ENCODE assay signal across 1 cellular context in genomic region chr17:16935786-16936185, GRCh38.
TF ChIP-seq lines count a peak whose summit lies in the region.

No MANE protein-coding gene starts in this region.

TF ChIP-seq in H1, 55 proteins besides CTCF, POLR2A, EP300 and RAD21:
- TF ChIP-seq USF2 (IDR thresholded peaks at IDR 0.05; ENCODE audit: low read length): no peak
- TF ChIP-seq CTBP2 (IDR thresholded peaks at IDR 0.05; ENCODE audit: borderline replicate concordance, insufficient read depth, insufficient read length, low read length): no peak
- no peak for TF ChIP-seq CEBPB (IDR thresholded peaks at IDR 0.05; ENCODE audit: low read depth, low read length)
- TF ChIP-seq BRCA1 (IDR thresholded peaks at IDR 0.05; ENCODE audit: low read depth, low read length): no peak
- TF ChIP-seq TBP (IDR thresholded peaks at IDR 0.05; ENCODE audit: low read depth, low read length): no peak
- no peak for TF ChIP-seq CHD7 (IDR thresholded peaks at IDR 0.05; ENCODE audit: insufficient replicate concordance, low read length)
- TF ChIP-seq KDM1A (IDR thresholded peaks at IDR 0.05; ENCODE audit: borderline replicate concordance, low read length): no peak
- TF ChIP-seq RNF2 (IDR thresholded peaks at IDR 0.05; ENCODE audit: borderline replicate concordance, low read depth, low read length, missing control alignments, poor library complexity, severe bottlenecking): no peak
- TF ChIP-seq BCL11A (IDR thresholded peaks at IDR 0.05; ENCODE audit: low read depth in 2 of 2, low read length in 2 of 2): no peak
- TF ChIP-seq SIN3A (conservative IDR thresholded peaks at IDR 0.05 in 1 of 2, IDR thresholded peaks at IDR 0.05 in 1 of 2; ENCODE audit: low read depth in 1 of 2, low read length in 2 of 2): no peak
- no peak for TF ChIP-seq MAFK (IDR thresholded peaks at IDR 0.05; ENCODE audit: low read depth, low read length)
- no peak for TF ChIP-seq ATF3 (IDR thresholded peaks at IDR 0.05; ENCODE audit: insufficient read depth, low read depth, low read length)
- TF ChIP-seq EZH2 (IDR thresholded peaks at IDR 0.05; ENCODE audit: low read depth, low read length, severe bottlenecking): no peak
- TF ChIP-seq YY1 (IDR thresholded peaks at IDR 0.05; ENCODE audit: low read depth, low read length): no peak
- TF ChIP-seq GTF2F1 (IDR thresholded peaks at IDR 0.05; ENCODE audit: borderline replicate concordance, low read depth, low read length): no peak
- no peak for TF ChIP-seq KDM5A (IDR thresholded peaks at IDR 0.05; ENCODE audit: low read length)
- TF ChIP-seq SIRT6 (IDR thresholded peaks at IDR 0.05; ENCODE audit: low read length): no peak
- no peak for TF ChIP-seq ZNF274 (IDR thresholded peaks at IDR 0.05; ENCODE audit: borderline replicate concordance, extremely low read depth, low read length)
- TF ChIP-seq SAP30 (IDR thresholded peaks at IDR 0.05; ENCODE audit: insufficient read depth, insufficient replicate concordance, low read length): no peak
